12 cellular contexts compared by ENCODE assay signal in the genomic region with DNA sequence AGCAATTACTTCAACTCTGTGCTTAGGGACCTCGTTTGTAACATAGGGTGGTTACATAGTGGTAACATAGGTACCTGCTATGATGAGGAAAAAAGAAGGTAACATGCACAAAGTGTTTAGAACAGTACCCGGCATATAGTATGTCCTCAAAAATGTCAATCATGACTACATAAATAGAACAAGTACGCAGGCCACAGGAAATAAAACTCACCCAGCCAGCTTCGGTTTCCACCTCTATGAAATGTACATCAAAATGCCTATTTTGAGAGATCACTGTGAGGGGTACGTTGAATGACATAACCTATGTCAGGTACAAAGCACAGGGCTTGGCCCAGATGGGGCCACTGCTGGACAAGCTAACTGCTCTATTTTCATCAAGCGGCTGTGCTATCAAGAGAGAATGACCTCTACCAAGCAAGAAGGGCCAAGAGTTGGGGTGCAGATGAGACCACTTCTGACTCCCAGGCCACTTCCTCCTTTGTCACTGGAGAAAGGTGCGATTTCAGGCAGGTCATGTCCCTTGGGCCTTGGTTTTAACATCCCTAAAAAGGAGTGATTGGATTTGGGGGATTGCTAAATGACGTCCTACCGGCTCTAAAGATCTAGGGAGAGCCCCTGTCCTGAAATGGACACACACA. TPM values are rescaled to one million over a fixed set of nuclear protein-coding genes. Genes with fewer than 3 reads are reported as not detected.
DNase-seq lines count a peak whose midpoint lies in the region; ATAC-seq lines count a peak whose summit lies in the region.
"Had no signal": no experiment of that assay in that cellular context is flagged by ENCODE, and none has a peak within 500 bp of the region (broad histone marks: within the 10 kb centered on the region; RNA-seq: fewer than 3 reads in every experiment).

No MANE protein-coding gene starts in this region.

- DNase-seq in epithelial cell of prostate (ENCODE audit: low read depth, low spot score) (no peak), A172 (ENCODE audit: low spot score) (no peak), DMS114 treated with DMSO at 0.1 percent for 48 hours (lab: John Stamatoyannopoulos, UW; ENCODE audit: unreplicated experiment) (no peak), dermis blood vessel endothelial cell (no peak)
- DNase-seq in stimulated activated CD4-positive, alpha-beta T cell treated with anti-CD3 and anti-CD28 coated beads, Interleukin-2, amount 100 ng/mL, for 24 hours, result no peak
- DNase-seq: IMR-90, left cardiac atrium, SIG-M5, testis had no signal

- peak overlapping the region; percentile 59 for H3K27ac ChIP-seq in epithelial cell of prostate
- H3K27ac ChIP-seq: testis had no signal

- ATAC-seq in GM18511 (IDR thresholded peaks at IDR 0.05; ENCODE audit: unreplicated experiment) (peak; percentile 66), GM21447 (IDR thresholded peaks at IDR 0.05; ENCODE audit: unreplicated experiment) (peak; percentile 49), HG03108 (IDR thresholded peaks at IDR 0.05; ENCODE audit: unreplicated experiment) (peak; percentile 46)

RNA-seq across cellular contexts. Expression of a gene that starts 45.4 kb away (rescaled TPM):
- 50.5 and 81.1 TPM in 2 replicates for total RNA-seq in A172 (2014; rRNA removed; shearing (Covaris generic))
- total RNA-seq in dermis blood vessel endothelial cell, result 783 and 844 TPM in 2 replicates
